17 cellular contexts compared by ENCODE assay signal in the genomic region with DNA sequence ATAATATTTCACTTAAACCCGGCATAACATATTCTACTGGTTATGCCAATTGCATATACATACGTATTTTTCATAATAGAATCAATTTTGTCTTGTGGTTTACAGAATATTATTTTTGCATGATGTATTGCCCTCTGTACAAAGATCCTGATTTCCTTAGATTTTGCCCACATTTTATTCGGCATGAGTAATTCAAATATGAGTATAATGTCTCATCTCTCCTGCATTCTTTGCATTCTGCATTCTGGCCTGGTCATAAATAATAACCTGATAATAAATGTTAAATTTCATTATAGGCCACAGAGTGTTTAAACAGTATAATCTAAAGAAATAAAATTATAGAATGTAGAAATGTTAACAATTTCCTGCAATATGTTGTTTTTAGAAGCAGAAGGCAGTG.
DNase-seq lines count a peak whose midpoint lies in the region; ATAC-seq and TF ChIP-seq lines count a peak whose summit lies in the region.
"Had no signal": no experiment of that assay in that cellular context is flagged by ENCODE, and none has a peak within 500 bp of the region (broad histone marks: within the 10 kb centered on the region; RNA-seq: fewer than 3 reads in every experiment).

No MANE protein-coding gene starts in this region.

- no peak overlapping the region for H3K4me3 ChIP-seq in PC-3 (ENCODE audit: low read length)
- H3K4me3 ChIP-seq: A549 had no signal

- POLR2A ChIA-PET in PC-3 (lab: Charles Lee; ENCODE audit: unreplicated experiment): interaction anchor here (0.6 kb wide), 1 partner anchor 58 kb away, joined by 5 read pairs; no protein-coding TSS in a partner anchor

- no peaks in the 10 kb centered on the region for H3K9me2 ChIP-seq in PC-3 (replicated peaks; ENCODE audit: low read length)

- intact Hi-C loops in PC-3 (cut with micrococcal nuclease): loop anchor here (5.0 to 10.0 kb wide), 2 partner anchors 36 to 424 kb away; no protein-coding TSS in a partner anchor

- no peak overlapping the region for H3K9ac ChIP-seq in PC-3 (ENCODE audit: low read length)

- no peaks in the 10 kb centered on the region for H3K27me3 ChIP-seq in PC-3 (ENCODE audit: low read length)

- H3K27ac ChIP-seq in PC-3 (ENCODE audit: low read length): no peak overlapping the region
- H3K27ac ChIP-seq: 22Rv1, A549, C4-2B had no signal

- H3K9me3 ChIP-seq in PC-3 (ENCODE audit: low read length): no peaks in the 10 kb centered on the region
- H3K9me3 ChIP-seq: A549, Caco-2 had no signal

- no TSS peak for BruUV-seq in PC-3 (replicated peaks; lab: Mats Ljungman, UMichigan)

- DNase-seq in EL (peak; percentile 52), HS-5 (ENCODE audit: low read depth) (peak; percentile 37), PC-3 (peak; percentile 68), amniotic epithelial cell (ENCODE audit: low read depth) (peak; percentile 2), NCI-H2227 treated with DMSO at 0.1 percent for 48 hours (lab: John Stamatoyannopoulos, UW) (no peak)
- DNase-seq: AML-193; Caco-2; CD4-positive, alpha-beta T cell; GF-D8; GOT3; H7 had no signal

- H3F3A ChIP-seq in PC-3 (ENCODE audit: low read length, unreplicated experiment): no peaks in the 10 kb centered on the region

- ATAC-seq in PC-3: peak; percentile 87
- no peak for ATAC-seq in GM18519 (IDR thresholded peaks at IDR 0.05; ENCODE audit: low FRiP score, unreplicated experiment)
- ATAC-seq in HG03097 (IDR thresholded peaks at IDR 0.05; ENCODE audit: low FRiP score, unreplicated experiment): no peak
- ATAC-seq: A549, HepG2 had no signal

- CTCF ChIA-PET in PC-3 (lab: Charles Lee): interaction anchor here (0.6 kb wide), 1 partner anchor 518 kb away, joined by 4 read pairs; no protein-coding TSS in a partner anchor

- H2AFZ ChIP-seq in PC-3 (ENCODE audit: low read length): no peak overlapping the region

- 0 out of 2 replicates have a peak overlapping the region, but pooled peaks have one; percentile 15 for H3K4me2 ChIP-seq in PC-3 (ENCODE audit: low read length)
- H3K4me2 ChIP-seq: A549 had no signal

- no peaks in the 10 kb centered on the region for H3K36me3 ChIP-seq in PC-3 (ENCODE audit: low read depth, low read length)

- no peak for TF ChIP-seq CTCF in PC-3 (conservative IDR thresholded peaks at IDR 0.05; ENCODE audit: low read depth, low read length)

- H3K79me2 ChIP-seq in PC-3 (ENCODE audit: low read length): no peaks in the 10 kb centered on the region

- no peaks in the 10 kb centered on the region for H4K20me1 ChIP-seq in PC-3 (ENCODE audit: low read length)

- peaks cover 34% of the 10 kb centered on the region for H3K4me1 ChIP-seq in PC-3 (ENCODE audit: insufficient read depth, low read length)
- H3K4me1 ChIP-seq: A549, Caco-2 had no signal
